ENCODE assay signal across 7 cellular contexts in the genomic region with DNA sequence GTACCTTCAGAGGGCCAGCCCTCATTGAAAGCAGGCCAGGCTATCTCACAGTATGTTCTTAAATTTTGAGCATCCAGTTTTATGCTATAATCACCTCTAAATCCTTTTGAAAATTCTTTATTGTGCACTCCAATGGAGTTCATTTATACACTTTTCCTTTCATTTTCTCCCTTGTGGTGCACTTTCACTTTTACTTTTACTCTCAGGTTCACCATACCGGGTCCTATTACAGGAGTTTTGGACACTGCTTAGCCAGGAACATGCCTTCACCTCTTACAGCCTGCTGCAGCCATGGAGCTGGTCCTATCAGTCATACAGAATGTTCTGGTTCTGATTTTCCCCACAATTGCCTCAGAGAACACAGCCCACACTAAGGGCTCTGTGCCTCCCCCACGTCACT.
A peak's percentile ranks its signal among the peaks of the same experiment; 100 is the strongest.
DNase-seq lines count a peak whose midpoint lies in the region; ATAC-seq lines count a peak whose summit lies in the region.
"Not testable (repeated sequence)": the region's sequence is repeated elsewhere in the genome, so short reads cannot be mapped to it uniquely, and the experiment has no call there.

No MANE protein-coding gene starts in this region.

- peak; percentile 65 for ATAC-seq in GM19043 (IDR thresholded peaks at IDR 0.05; ENCODE audit: low read depth, unreplicated experiment)
- peak; percentile 82 for ATAC-seq in GM21447 (IDR thresholded peaks at IDR 0.05; ENCODE audit: unreplicated experiment)
- ATAC-seq in HG02678 (IDR thresholded peaks at IDR 0.05; ENCODE audit: unreplicated experiment) = peak; percentile 72
- peak; percentile 57 for ATAC-seq in HG03103 (IDR thresholded peaks at IDR 0.05; ENCODE audit: low read depth, unreplicated experiment)
- peak; percentile 64 for ATAC-seq in HG03565 (IDR thresholded peaks at IDR 0.05; ENCODE audit: unreplicated experiment)
- ATAC-seq in activated CD8-positive, alpha-beta T cell treated with anti-CD3 and anti-CD28 coated beads, Interleukin-2, amount 10 ng/mL, durations not matched to agents 7 days and 5 days = peak; percentile 76
- peak; percentile 84 for ATAC-seq in left lobe of liver

- DNase-seq in activated CD8-positive, alpha-beta T cell treated with anti-CD3 and anti-CD28 coated beads, Interleukin-2, amount 10 ng/mL, durations not matched to agents 7 days and 5 days; left lobe of liver (ENCODE audit: low spot score): not testable (repeated sequence)

- H3K4me1 Mint-ChIP-seq in activated CD8-positive, alpha-beta T cell treated with anti-CD3 and anti-CD28 coated beads, Interleukin-2, amount 10 ng/mL, durations not matched to agents 7 days and 5 days (ENCODE audit: low read depth) = not testable (repeated sequence)

- POLR2A ChIA-PET in activated CD8-positive, alpha-beta T cell treated with anti-CD3 and anti-CD28 coated beads, Interleukin-2, amount 10 ng/mL, durations not matched to agents 7 days and 5 days (lab: Charles Lee) = not testable (repeated sequence)

- not testable (repeated sequence) for H3K4me3 Mint-ChIP-seq in activated CD8-positive, alpha-beta T cell treated with anti-CD3 and anti-CD28 coated beads, Interleukin-2, amount 10 ng/mL, durations not matched to agents 7 days and 5 days

- not testable (repeated sequence) for H3K27me3 Mint-ChIP-seq in activated CD8-positive, alpha-beta T cell treated with anti-CD3 and anti-CD28 coated beads, Interleukin-2, amount 10 ng/mL, durations not matched to agents 7 days and 5 days (ENCODE audit: low read depth)

- not testable (repeated sequence) for H3K27ac Mint-ChIP-seq in activated CD8-positive, alpha-beta T cell treated with anti-CD3 and anti-CD28 coated beads, Interleukin-2, amount 10 ng/mL, durations not matched to agents 7 days and 5 days

- CTCF ChIA-PET in activated CD8-positive, alpha-beta T cell treated with anti-CD3 and anti-CD28 coated beads, Interleukin-2, amount 10 ng/mL, durations not matched to agents 7 days and 5 days (lab: Charles Lee) = not testable (repeated sequence)

- not testable (repeated sequence) for H3K36me3 Mint-ChIP-seq in activated CD8-positive, alpha-beta T cell treated with anti-CD3 and anti-CD28 coated beads, Interleukin-2, amount 10 ng/mL, durations not matched to agents 7 days and 5 days (ENCODE audit: low read depth)

- H3K9me3 Mint-ChIP-seq in activated CD8-positive, alpha-beta T cell treated with anti-CD3 and anti-CD28 coated beads, Interleukin-2, amount 10 ng/mL, durations not matched to agents 7 days and 5 days (ENCODE audit: insufficient read depth) = not testable (repeated sequence)
